In the genomic region with DNA sequence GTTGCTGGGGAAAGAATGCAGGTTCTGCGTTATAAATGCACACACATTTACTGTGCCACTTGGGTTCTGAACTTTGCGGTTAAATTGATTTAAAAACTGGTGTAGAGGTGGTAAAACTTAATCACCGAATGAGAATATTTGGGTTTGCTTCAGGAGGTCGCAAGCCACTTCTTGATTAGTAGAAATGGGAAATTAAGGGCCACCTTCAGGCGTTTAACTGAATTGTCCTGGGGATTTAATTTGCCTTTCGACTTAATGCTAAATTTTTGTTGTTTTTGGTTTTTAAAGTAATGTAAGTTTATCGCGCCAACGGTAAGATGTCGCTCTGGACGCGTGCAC, we compare ENCODE assay signal across 8 cellular contexts. TPM values are rescaled to one million over a fixed set of nuclear protein-coding genes. Genes with fewer than 3 reads are reported as not detected.
A peak's percentile ranks its signal among the peaks of the same experiment; 100 is the strongest.
DNase-seq lines count a peak whose midpoint lies in the region; ATAC-seq and TF ChIP-seq lines count a peak whose summit lies in the region.

No MANE protein-coding gene starts in this region.

- H3K4me1 Mint-ChIP-seq in activated T-cell treated with anti-CD3 and anti-CD28 coated beads, Interleukin-2, amount 50 U/mL, for 72 hours (ENCODE audit: low read depth) = peaks cover 43% of the 10 kb centered on the region

- H3K4me1 ChIP-seq in adipocyte (ENCODE audit: control insufficient read depth, insufficient read depth, low read length) = peaks cover 16% of the 10 kb centered on the region
- peaks cover 6 to 27% (median 21%) of the 10 kb centered on the region in 4 donors for H3K4me1 ChIP-seq in liver (ENCODE audit: control insufficient read depth in 4 of 4, insufficient read depth in 4 of 4, low read length in 3 of 4)
- H3K4me1 ChIP-seq in tibial artery = peaks cover 0 to 11% (median 6%) of the 10 kb centered on the region in 4 donors

- DNase-seq in activated T-cell treated with anti-CD3 and anti-CD28 coated beads, Interleukin-2, amount 50 U/mL, for 72 hours = no peak
- no peak for DNase-seq in activated T-cell treated with anti-CD3 and anti-CD28 coated beads for 4 hours
- DNase-seq in adipocyte (ENCODE audit: low read depth) = no peak
- DNase-seq in tibial artery = no peak
- no peak for DNase-seq in AML-193 (lab: John Stamatoyannopoulos, UW)
- DNase-seq in NK-92 (lab: John Stamatoyannopoulos, UW; ENCODE audit: unreplicated experiment) = no peak
- no peak for DNase-seq in HCEC 1CT

- H3K4me3 ChIP-seq in adipocyte (ENCODE audit: low read length) = peak overlapping the region; percentile 91
- H3K4me3 ChIP-seq in liver (ENCODE audit: low read depth in 1 of 3, low read length in 3 of 3) = peak overlapping the region in 2 of 3 donors; percentile 60 to 71
- H3K4me3 ChIP-seq in tibial artery = peak overlapping the region; percentile 63 to 65

- H3K4me3 Mint-ChIP-seq in activated T-cell treated with anti-CD3 and anti-CD28 coated beads, Interleukin-2, amount 50 U/mL, for 72 hours = peak overlapping the region; percentile 94

- H3K27me3 ChIP-seq in adipocyte (replicated peaks; ENCODE audit: control insufficient read depth, insufficient read depth, low read length) (no peaks in the 10 kb centered on the region), liver (ENCODE audit: control insufficient read depth in 4 of 4, insufficient read depth in 4 of 4, low read length in 3 of 4) (no peaks in the 10 kb centered on the region), tibial artery (no peaks in the 10 kb centered on the region)

- no peak for TF ChIP-seq CTCF in liver (IDR thresholded peaks at IDR 0.05; ENCODE audit: low read depth, low read length, missing input control)
- peak in 1 of 2 experiments; percentile 18 for TF ChIP-seq CTCF in tibial artery (IDR thresholded peaks at IDR 0.05)

- H3K9ac ChIP-seq in adipocyte (ENCODE audit: low read length) (peak overlapping the region; percentile 80), liver (ENCODE audit: low read depth in 1 of 2, low read length in 2 of 2) (peak overlapping the region in 1 of 2 donors; percentile 9)

- WGBS in liver = 27% methylated on average over 12 of the region's 12 CpGs

- H3K36me3 Mint-ChIP-seq in activated T-cell treated with anti-CD3 and anti-CD28 coated beads, Interleukin-2, amount 50 U/mL, for 72 hours (ENCODE audit: insufficient read depth in 2 of 2) = peaks cover 0 to 1% of the 10 kb centered on the region in 2 donors

- no peaks in the 10 kb centered on the region for H3K36me3 ChIP-seq in adipocyte (ENCODE audit: control insufficient read depth, insufficient read depth, low read length, severe bottlenecking)
- H3K36me3 ChIP-seq in liver (ENCODE audit: control insufficient read depth in 4 of 4, insufficient read depth in 3 of 4, low read depth in 1 of 4, low read length in 3 of 4) = no peaks in the 10 kb centered on the region
- no peaks in the 10 kb centered on the region for H3K36me3 ChIP-seq in tibial artery

- H3K9me3 ChIP-seq in adipocyte (ENCODE audit: control insufficient read depth, low read length) (no peaks in the 10 kb centered on the region), liver (ENCODE audit: control insufficient read depth in 4 of 4, low read length in 3 of 4) (no peaks in the 10 kb centered on the region), tibial artery (no peaks in the 10 kb centered on the region)

- TF ChIP-seq RAD21 in liver (IDR thresholded peaks at IDR 0.05) = no peak

- no peaks in the 10 kb centered on the region for H3K9me3 Mint-ChIP-seq in activated T-cell treated with anti-CD3 and anti-CD28 coated beads, Interleukin-2, amount 50 U/mL, for 72 hours

- no peak for ATAC-seq in activated T-cell treated with anti-CD3 and anti-CD28 coated beads, Interleukin-2, amount 50 U/mL, for 72 hours (replicated peaks in 1 of 2)

- H3K27me3 Mint-ChIP-seq in activated T-cell treated with anti-CD3 and anti-CD28 coated beads, Interleukin-2, amount 50 U/mL, for 72 hours (ENCODE audit: low read depth) = peaks cover 21% of the 10 kb centered on the region

- H3K27ac Mint-ChIP-seq in activated T-cell treated with anti-CD3 and anti-CD28 coated beads, Interleukin-2, amount 50 U/mL, for 72 hours = no peak overlapping the region

- intact Hi-C loops in tibial artery (cut with DNase I; ENCODE audit: low total_unique reads) = no loop called here

- H3K27ac ChIP-seq in liver (ENCODE audit: low read depth in 1 of 2, low read length in 2 of 2) (no peak overlapping the region), tibial artery (peak overlapping the region; percentile 86 to 88)

TF ChIP-seq in liver, 16 proteins besides CTCF, POLR2A, EP300 and RAD21:
- TF ChIP-seq ATF3 (IDR thresholded peaks at IDR 0.05) (no peak), FOXA2 (IDR thresholded peaks at IDR 0.05) (no peak), JUND (IDR thresholded peaks at IDR 0.05) (no peak), RXRA (IDR thresholded peaks at IDR 0.05) (no peak), EGR1 (IDR thresholded peaks at IDR 0.05; ENCODE audit: low read depth in 2 of 2) (no peak), GABPA (IDR thresholded peaks at IDR 0.05 in 1 of 2, conservative IDR thresholded peaks at IDR 0.05 in 1 of 2) (no peak), TAF1 (conservative IDR thresholded peaks at IDR 0.05) (no peak), YY1 (IDR thresholded peaks at IDR 0.05) (no peak), ZBTB33 (IDR thresholded peaks at IDR 0.05) (no peak), FOXA1 (IDR thresholded peaks at IDR 0.05) (no peak)
- TF ChIP-seq, protein P1, sequence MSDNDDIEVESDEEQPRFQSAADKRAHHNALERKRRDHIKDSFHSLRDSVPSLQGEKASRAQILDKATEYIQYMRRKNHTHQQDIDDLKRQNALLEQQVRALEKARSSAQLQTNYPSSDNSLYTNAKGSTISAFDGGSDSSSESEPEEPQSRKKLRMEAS (IDR thresholded peaks at IDR 0.05) = no peak
- TF ChIP-seq, protein P2, sequence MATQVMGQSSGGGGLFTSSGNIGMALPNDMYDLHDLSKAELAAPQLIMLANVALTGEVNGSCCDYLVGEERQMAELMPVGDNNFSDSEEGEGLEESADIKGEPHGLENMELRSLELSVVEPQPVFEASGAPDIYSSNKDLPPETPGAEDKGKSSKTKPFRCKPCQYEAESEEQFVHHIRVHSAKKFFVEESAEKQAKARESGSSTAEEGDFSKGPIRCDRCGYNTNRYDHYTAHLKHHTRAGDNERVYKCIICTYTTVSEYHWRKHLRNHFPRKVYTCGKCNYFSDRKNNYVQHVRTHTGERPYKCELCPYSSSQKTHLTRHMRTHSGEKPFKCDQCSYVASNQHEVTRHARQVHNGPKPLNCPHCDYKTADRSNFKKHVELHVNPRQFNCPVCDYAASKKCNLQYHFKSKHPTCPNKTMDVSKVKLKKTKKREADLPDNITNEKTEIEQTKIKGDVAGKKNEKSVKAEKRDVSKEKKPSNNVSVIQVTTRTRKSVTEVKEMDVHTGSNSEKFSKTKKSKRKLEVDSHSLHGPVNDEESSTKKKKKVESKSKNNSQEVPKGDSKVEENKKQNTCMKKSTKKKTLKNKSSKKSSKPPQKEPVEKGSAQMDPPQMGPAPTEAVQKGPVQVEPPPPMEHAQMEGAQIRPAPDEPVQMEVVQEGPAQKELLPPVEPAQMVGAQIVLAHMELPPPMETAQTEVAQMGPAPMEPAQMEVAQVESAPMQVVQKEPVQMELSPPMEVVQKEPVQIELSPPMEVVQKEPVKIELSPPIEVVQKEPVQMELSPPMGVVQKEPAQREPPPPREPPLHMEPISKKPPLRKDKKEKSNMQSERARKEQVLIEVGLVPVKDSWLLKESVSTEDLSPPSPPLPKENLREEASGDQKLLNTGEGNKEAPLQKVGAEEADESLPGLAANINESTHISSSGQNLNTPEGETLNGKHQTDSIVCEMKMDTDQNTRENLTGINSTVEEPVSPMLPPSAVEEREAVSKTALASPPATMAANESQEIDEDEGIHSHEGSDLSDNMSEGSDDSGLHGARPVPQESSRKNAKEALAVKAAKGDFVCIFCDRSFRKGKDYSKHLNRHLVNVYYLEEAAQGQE (IDR thresholded peaks at IDR 0.05) = no peak

RNA-seq across cellular contexts. Expression of gene NCR3LG1, which starts 0.5 kb away (rescaled TPM):
- 1 to 10 TPM; 1.3 to 1.5 TPM for total RNA-seq in activated T-cell treated with anti-CD3 and anti-CD28 coated beads, Interleukin-2, amount 50 U/mL, for 72 hours
- under 1 TPM; 0.42 to 0.75 TPM for total RNA-seq in liver
- polyA plus RNA-seq in liver = under 1 TPM; 0.18 to 0.33 TPM

RNA-seq across cellular contexts. Expression of gene KCNJ11, which starts 37.3 kb away (rescaled TPM):
- total RNA-seq in activated T-cell treated with anti-CD3 and anti-CD28 coated beads, Interleukin-2, amount 50 U/mL, for 72 hours = under 1 TPM in 1 of 2 donors, not detected in 1; 0.29 TPM
- total RNA-seq in liver = under 1 TPM in 1 of 2 donors, not detected in 1; 0.75 TPM
- 1 to 10 TPM in 1 of 2 donors, under 1 TPM in 1; 0.28 to 1.1 TPM for polyA plus RNA-seq in liver

Comparison
In these comparisons a context has a peak if more than half of its experiments do, and no peak if none do; other contexts are left out.
1. H3K27ac ChIP-seq: peak in tibial artery (2 of 2); none in liver (0 of 2).
2. Peak in every context shown above with its lines, with median percentiles within 50 percentile points of each other: H3K4me3 ChIP-seq.